1 cellular context compared by ENCODE assay signal in genomic region chr7:54015251-54015650, GRCh38.
TF ChIP-seq lines count a peak whose summit lies in the region.

No MANE protein-coding gene starts in this region.

TF ChIP-seq in GM23338, 12 proteins besides CTCF, POLR2A, EP300 and RAD21 (continued from another document):
- TF ChIP-seq ZNF462 (CRISPR knock-in tag; IDR thresholded peaks at IDR 0.05): no peak
- TF ChIP-seq NANOG (IDR thresholded peaks at IDR 0.05; ENCODE audit: borderline replicate concordance): no peak
- TF ChIP-seq STAT1 (IDR thresholded peaks at IDR 0.05; ENCODE audit: unreplicated experiment): no peak
- no peak for TF ChIP-seq ETS1 (IDR thresholded peaks at IDR 0.05)
- TF ChIP-seq EZH2phosphoT487 (IDR thresholded peaks at IDR 0.05; ENCODE audit: unreplicated experiment): no peak
